Comparison of ENCODE assay signal across 19 cellular contexts in the genomic region with DNA sequence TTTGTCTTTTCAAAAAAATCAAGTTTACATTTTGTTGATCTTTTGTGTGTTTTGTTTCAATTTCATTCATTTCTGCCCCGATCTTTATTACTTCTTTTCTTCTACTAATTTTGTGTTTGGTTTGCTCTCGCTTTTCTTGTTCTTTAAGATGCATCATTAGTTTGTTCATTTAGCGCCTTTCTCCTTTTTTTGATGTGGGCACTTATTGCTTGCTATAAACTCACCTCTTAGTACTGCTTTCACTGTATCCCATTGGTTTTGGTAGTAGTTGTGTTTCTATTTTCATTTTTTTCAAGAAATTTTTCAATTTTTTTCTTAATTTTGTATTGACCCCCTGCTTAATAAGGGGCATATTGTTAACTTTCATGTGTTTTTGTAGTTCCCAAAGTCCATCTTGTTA. TPM values are rescaled to one million over a fixed set of nuclear protein-coding genes. Genes with fewer than 3 reads are reported as not detected.
DNase-seq lines count a peak whose midpoint lies in the region; ATAC-seq, FAIRE-seq and TF ChIP-seq lines count a peak whose summit lies in the region.
"Had no signal": no experiment of that assay in that cellular context is flagged by ENCODE, and none has a peak within 500 bp of the region (broad histone marks: within the 10 kb centered on the region; RNA-seq: fewer than 3 reads in every experiment).

No MANE protein-coding gene starts in this region.

- H3K9ac ChIP-seq in OCI-LY3 (ENCODE audit: low read length) (no peak overlapping the region), GM12878 (ENCODE audit: control insufficient read depth, insufficient read depth, low read length) (no peak overlapping the region)

- H3K9me3 ChIP-seq in OCI-LY3 (ENCODE audit: insufficient read depth, low read length) (no peaks in the 10 kb centered on the region), GM12878 (replicated peaks; ENCODE audit: control insufficient read depth, insufficient read depth, low read length) (no peaks in the 10 kb centered on the region)
- H3K9me3 ChIP-seq: Peyer's patch had no signal

- no peak for DNase-seq in activated T-cell treated with anti-CD3 and anti-CD28 coated beads, Interleukin-2, amount 50 U/mL, for 72 hours
- DNase-seq in activated T-cell treated with anti-CD3 and anti-CD28 coated beads, Interleukin-2, amount 50 U/mL, for 1 hour, result no peak
- DNase-seq in GM12878 (ENCODE audit: low read depth, low spot score) (no peak), NCI-H524 (lab: John Stamatoyannopoulos, UW) (no peak), EL (no peak)
- DNase-seq in activated CD8-positive, alpha-beta memory T cell treated with anti-CD3 and anti-CD28 coated beads, Interleukin-2, amount 10 ng/mL, durations not matched to agents 7 days and 5 days, result no peak
- DNase-seq: COR-L47, DMS153, H9, NCI-H1092, NCI-H2227 treated with DMSO at 0.1 percent for 48 hours, NCI-H69, Peyer's patch, SHP77 had no signal

- H3K79me2 ChIP-seq in OCI-LY3 (ENCODE audit: low read length), result no peaks in the 10 kb centered on the region; the same call in 1 of the 2 replicates
- no peaks in the 10 kb centered on the region for H3K79me2 ChIP-seq in GM12878 (ENCODE audit: control insufficient read depth, insufficient read depth, low read length)

- peaks cover 14% of the 10 kb centered on the region for H3K36me3 ChIP-seq in OCI-LY3 (replicated peaks; ENCODE audit: low read depth, low read length)
- no peaks in the 10 kb centered on the region; a peak in 1 of 4 replicates for H3K36me3 ChIP-seq in GM12878 (ENCODE audit: control insufficient read depth in 2 of 2, insufficient read depth in 2 of 2, low read length in 1 of 2)

- H3K36me3 Mint-ChIP-seq in activated T-cell treated with anti-CD3 and anti-CD28 coated beads, Interleukin-2, amount 50 U/mL, for 72 hours (ENCODE audit: insufficient read depth in 2 of 2), result peaks cover 16 to 23% of the 10 kb centered on the region in 2 donors
- H3K36me3 Mint-ChIP-seq in activated CD8-positive, alpha-beta memory T cell treated with anti-CD3 and anti-CD28 coated beads, Interleukin-2, amount 10 ng/mL, durations not matched to agents 7 days and 5 days, result peaks cover 34% of the 10 kb centered on the region

- RAD21 ChIA-PET in GM12878 (lab: Charles Lee; ENCODE audit: unreplicated experiment), result no interaction called here

- H3K4me3 ChIP-seq in OCI-LY3 (ENCODE audit: low read length), result 0 out of 2 replicates have a peak overlapping the region, but pooled peaks have one; percentile 3
- peak overlapping the region; percentile 5; the same call in 1 of the 2 replicates for H3K4me3 ChIP-seq in GM12878
- H3K4me3 ChIP-seq: K562, Peyer's patch had no signal

- H3K4me2 ChIP-seq in OCI-LY3 (ENCODE audit: low read length), result peak overlapping the region; percentile 69
- H3K4me2 ChIP-seq in GM12878 (ENCODE audit: control insufficient read depth, insufficient read depth), result peak overlapping the region; percentile 27

- WGBS in GM12878 (ENCODE audit: insufficient coverage, insufficient replicate concordance, low lambda C conversion rate, missing lambda C conversion rate), result 56% methylated on average over 3 of the region's 3 CpGs

- H3K27ac Mint-ChIP-seq in activated T-cell treated with anti-CD3 and anti-CD28 coated beads, Interleukin-2, amount 50 U/mL, for 72 hours, result peak overlapping the region; percentile 0
- H3K27ac Mint-ChIP-seq in activated CD8-positive, alpha-beta memory T cell treated with anti-CD3 and anti-CD28 coated beads, Interleukin-2, amount 10 ng/mL, durations not matched to agents 7 days and 5 days, result no peak overlapping the region
- H3K27ac Mint-ChIP-seq: CD14-positive monocyte had no signal

- no peak for TF ChIP-seq RAD21 in GM12878 (IDR thresholded peaks at IDR 0.05; ENCODE audit: insufficient read depth, low read depth, low read length)

- peak overlapping the region; percentile 11 to 71 for H3K4me3 Mint-ChIP-seq in activated T-cell treated with anti-CD3 and anti-CD28 coated beads, Interleukin-2, amount 50 U/mL, for 72 hours
- no peak overlapping the region for H3K4me3 Mint-ChIP-seq in activated CD8-positive, alpha-beta memory T cell treated with anti-CD3 and anti-CD28 coated beads, Interleukin-2, amount 10 ng/mL, durations not matched to agents 7 days and 5 days
- H3K4me3 Mint-ChIP-seq: CD14-positive monocyte, H9 had no signal

- BruUV-seq in GM12878 (replicated peaks; lab: Mats Ljungman, UMichigan), result no TSS peak

- in situ Hi-C loops in GM12878 (cut with MboI), result no loop called here

- peak; percentile 39 to 44 for ATAC-seq in activated T-cell treated with anti-CD3 and anti-CD28 coated beads, Interleukin-2, amount 50 U/mL, for 72 hours (replicated peaks in 1 of 2)
- ATAC-seq in GM21529 (IDR thresholded peaks at IDR 0.05; ENCODE audit: unreplicated experiment) (peak; percentile 1), GM12878 (peak; percentile 43)
- ATAC-seq in activated CD8-positive, alpha-beta memory T cell treated with anti-CD3 and anti-CD28 coated beads, Interleukin-2, amount 10 ng/mL, durations not matched to agents 7 days and 5 days, result no peak
- ATAC-seq: K562, SK-N-SH treated with all-trans-retinoic acid at 6 μM for 48 hours had no signal

- no peak for TF ChIP-seq POLR2A in GM12878 (IDR thresholded peaks at IDR 0.05; ENCODE audit: low read depth, low read length)

- CTCF ChIA-PET in GM12878 (lab: Yijun Ruan, JAX), result no interaction called here
- CTCF ChIA-PET in activated CD8-positive, alpha-beta memory T cell treated with anti-CD3 and anti-CD28 coated beads, Interleukin-2, amount 10 ng/mL, durations not matched to agents 7 days and 5 days (lab: Charles Lee), result no interaction called here

- no peaks in the 10 kb centered on the region for H4K20me1 ChIP-seq in OCI-LY3 (ENCODE audit: insufficient read depth, low read length)
- no peaks in the 10 kb centered on the region for H4K20me1 ChIP-seq in GM12878 (ENCODE audit: control insufficient read depth, insufficient read depth)

- peaks cover 48% of the 10 kb centered on the region for H3K4me1 Mint-ChIP-seq in activated T-cell treated with anti-CD3 and anti-CD28 coated beads, Interleukin-2, amount 50 U/mL, for 72 hours (ENCODE audit: low read depth)
- peaks cover 26% of the 10 kb centered on the region for H3K4me1 Mint-ChIP-seq in activated CD8-positive, alpha-beta memory T cell treated with anti-CD3 and anti-CD28 coated beads, Interleukin-2, amount 10 ng/mL, durations not matched to agents 7 days and 5 days

- intact Hi-C loops in GM12878 (cut with micrococcal nuclease; ENCODE audit: unreplicated experiment), result loop anchor here (5.0 to 10.0 kb wide), 4 partner anchors 34 to 1838 kb away; partner anchors contain the start of genes PHC3, PRKCI and SKIL

- POLR2A ChIA-PET in GM12878 (lab: Charles Lee), result no interaction called here

- peaks cover 31% of the 10 kb centered on the region for H3K4me1 ChIP-seq in OCI-LY3 (ENCODE audit: low read length)
- H3K4me1 ChIP-seq in GM12878 (ENCODE audit: control insufficient read depth, insufficient read depth, low read length), result peaks cover 26% of the 10 kb centered on the region
- H3K4me1 ChIP-seq: Peyer's patch had no signal

- TF ChIP-seq CTCF in OCI-LY3 (IDR thresholded peaks at IDR 0.05; ENCODE audit: low read depth, low read length), result no peak
- TF ChIP-seq CTCF in GM12878 (IDR thresholded peaks at IDR 0.05 in 2 of 3, conservative IDR thresholded peaks at IDR 0.05 in 1 of 3; ENCODE audit: control insufficient read depth in 2 of 3, extremely low read depth in 1 of 3, insufficient read depth in 1 of 3, low read depth in 3 of 3, low read length in 3 of 3), result no peak

- no peak for FAIRE-seq in GM12878 (lab: Jason Lieb, UNC)
- FAIRE-seq: K562 had no signal

- H3K27ac ChIP-seq in OCI-LY3 (ENCODE audit: low read length), result peak overlapping the region; percentile 61; the same call in 1 of the 2 replicates
- H3K27ac ChIP-seq in GM12878 (ENCODE audit: control insufficient read depth, insufficient read depth), result peak overlapping the region; percentile 8; the same call in 1 of the 2 replicates
- H3K27ac ChIP-seq: Peyer's patch had no signal

- H2AFZ ChIP-seq in OCI-LY3 (ENCODE audit: low read depth, low read length), result no peak overlapping the region
- H2AFZ ChIP-seq in GM12878 (ENCODE audit: control insufficient read depth, low read depth, low read length), result no peak overlapping the region

- no peak for TF ChIP-seq EP300 in GM12878 (IDR thresholded peaks at IDR 0.05; ENCODE audit: borderline replicate concordance in 1 of 2, control insufficient read depth in 1 of 2, low read depth in 2 of 2, low read length in 2 of 2)

- peaks cover 5 to 10% of the 10 kb centered on the region in 2 donors for H3K9me3 Mint-ChIP-seq in activated T-cell treated with anti-CD3 and anti-CD28 coated beads, Interleukin-2, amount 50 U/mL, for 72 hours
- H3K9me3 Mint-ChIP-seq in activated CD8-positive, alpha-beta memory T cell treated with anti-CD3 and anti-CD28 coated beads, Interleukin-2, amount 10 ng/mL, durations not matched to agents 7 days and 5 days (ENCODE audit: low read depth), result peaks cover 4% of the 10 kb centered on the region
- H3K9me3 Mint-ChIP-seq: H9 had no signal

- SMC1A ChIA-PET in GM12878 (lab: Charles Lee; ENCODE audit: uncharacterized antibody, unreplicated experiment), result no interaction called here

- no peaks in the 10 kb centered on the region for H3K27me3 Mint-ChIP-seq in activated T-cell treated with anti-CD3 and anti-CD28 coated beads, Interleukin-2, amount 50 U/mL, for 72 hours (ENCODE audit: low read depth)
- H3K27me3 Mint-ChIP-seq in activated CD8-positive, alpha-beta memory T cell treated with anti-CD3 and anti-CD28 coated beads, Interleukin-2, amount 10 ng/mL, durations not matched to agents 7 days and 5 days, result no peaks in the 10 kb centered on the region

- H3K27me3 ChIP-seq in OCI-LY3 (ENCODE audit: low read depth, low read length), result no peaks in the 10 kb centered on the region
- no peaks in the 10 kb centered on the region for H3K27me3 ChIP-seq in GM12878 (replicated peaks in 1 of 2; ENCODE audit: control insufficient read depth in 2 of 2, insufficient read depth in 2 of 2, low read length in 1 of 2)
- H3K27me3 ChIP-seq: Peyer's patch had no signal

RNA-seq across cellular contexts. Expression of gene PRKCI, which starts 34.4 kb away (rescaled TPM):
- total RNA-seq in activated T-cell treated with anti-CD3 and anti-CD28 coated beads, Interleukin-2, amount 50 U/mL, for 72 hours, result 10 to 100 TPM; 33.7 to 36.9 TPM
- total RNA-seq in GM12878 (2013; cell fraction: nucleolus; rRNA removed), result 16.3 and 22.2 TPM in 2 replicates
- total RNA-seq in GM12878 (2014; rRNA removed) (12.0 and 14.4 TPM in 2 replicates), GM12878 (2014; rRNA removed; fragmentation: Illumina TruSeq; extraction: Trizol) (14.1 and 14.6 TPM in 2 replicates), GM12878 (2021) (9.5 and 10.8 TPM in 2 replicates)
- 2.3 TPM for polyA plus RNA-seq in GM12878 (2011; ENCODE audit: low read depth)
- polyA plus RNA-seq in GM12878 (2011; rRNA removed) (11.7 and 19.0 TPM in 2 replicates), GM12878 (2014; fragmentation: Illumina TruSeq; extraction: Trizol) (12.4 and 15.8 TPM in 2 replicates), GM12878 (2014; fragmentation: Nextera tagmentation; extraction: Ambion mirVana) (1 to 10 TPM; 3.5 to 4.9 TPM), GM12878 (2014; rRNA removed) (8.0 and 8.6 TPM in 2 replicates), GM12878 (2016; fragmentation: Nextera tagmentation; extraction: Ambion mirVana) (10 to 100 TPM; 13.8 to 15.4 TPM)
- polyA plus RNA-seq in GM12878 (2011; cell fraction: cytosol; rRNA removed), result 4.1 and 5.7 TPM in 2 replicates
- polyA plus RNA-seq in GM12878 (2011; cell fraction: nucleus; rRNA removed), result 4.6 and 5.1 TPM in 2 replicates
- 5.3 and 5.6 TPM in 2 replicates for polyA plus RNA-seq in GM12878 (2012)
- 10.1 and 14.4 TPM in 2 replicates for polyA minus RNA-seq in GM12878 (2011; rRNA and poly(A)+ RNA removed)
- 6.3 and 7.8 TPM in 2 replicates for polyA minus RNA-seq in GM12878 (2011; cell fraction: cytosol; rRNA and poly(A)+ RNA removed)
- 5.2 and 11.9 TPM in 2 replicates for polyA minus RNA-seq in GM12878 (2011; cell fraction: nucleus; rRNA and poly(A)+ RNA removed)
- total RNA-seq in activated CD8-positive, alpha-beta memory T cell treated with anti-CD3 and anti-CD28 coated beads, Interleukin-2, amount 10 ng/mL, durations not matched to agents 7 days and 5 days, result 10 to 100 TPM; 13.3 to 16.4 TPM
